ENCODE assay signal across 1 cellular context in genomic region chr11:96464695-96465307, GRCh38.
TF ChIP-seq lines count a peak whose summit lies in the region.

No MANE protein-coding gene starts in this region.

TF ChIP-seq in GM12878, 131 proteins besides CTCF, POLR2A, EP300 and RAD21 (continued from another document):
- no peak for TF ChIP-seq REST (IDR thresholded peaks at IDR 0.05; ENCODE audit: low read depth, low read length)
- TF ChIP-seq HCFC1 (IDR thresholded peaks at IDR 0.05; ENCODE audit: low read length) = no peak
- TF ChIP-seq SMC3 (IDR thresholded peaks at IDR 0.05; ENCODE audit: borderline replicate concordance, low read length) = peak; percentile 56
- no peak for TF ChIP-seq ZNF207 (IDR thresholded peaks at IDR 0.05; ENCODE audit: borderline replicate concordance)
TF ChIP-seq in GM12878: peak in this region for 2.
